Comparison of ENCODE assay signal across 2 cellular contexts in genomic region chr7:139241258-139241657, GRCh38.
A peak's percentile ranks its signal among the peaks of the same experiment; 100 is the strongest.
TF ChIP-seq lines count a peak whose summit lies in the region.

No MANE protein-coding gene starts in this region.

TF ChIP-seq in HepG2, 621 proteins besides CTCF, POLR2A, EP300 and RAD21:
- no peak for TF ChIP-seq KAT8 (CRISPR knock-in tag; IDR thresholded peaks at IDR 0.05)
- no peak for TF ChIP-seq SP4 (CRISPR knock-in tag; IDR thresholded peaks at IDR 0.05)
- peak; percentile 12; the same call in 1 of the 2 replicates for TF ChIP-seq MAFF (IDR thresholded peaks at IDR 0.05; ENCODE audit: low read depth, low read length)
- TF ChIP-seq ZNF432 (CRISPR knock-in tag; IDR thresholded peaks at IDR 0.05; ENCODE audit: borderline replicate concordance), result no peak
- no peak for TF ChIP-seq MEIS1 (CRISPR knock-in tag; IDR thresholded peaks at IDR 0.05; ENCODE audit: borderline replicate concordance)
- TF ChIP-seq TFAP4 (IDR thresholded peaks at IDR 0.05; ENCODE audit: borderline replicate concordance, low read depth), result no peak
- peak; percentile 17 to 44; a peak in 3 of 4 replicates for TF ChIP-seq MAFK (conservative IDR thresholded peaks at IDR 0.05 in 1 of 2, IDR thresholded peaks at IDR 0.05 in 1 of 2; ENCODE audit: low read length in 2 of 2)

TF ChIP-seq in K562, 482 proteins besides CTCF, POLR2A, EP300 and RAD21:
- no peak for TF ChIP-seq ZNF445 (CRISPR knock-in tag; IDR thresholded peaks at IDR 0.05; ENCODE audit: low read depth)
- peak; percentile 68; the same call in 1 of the 2 replicates for TF ChIP-seq ZNF316 (IDR thresholded peaks at IDR 0.05)
- peak; percentile 55 for TF ChIP-seq C11orf30 (IDR thresholded peaks at IDR 0.05; ENCODE audit: low read depth)
TF ChIP-seq in K562: peak in this region for 2.
